19 cellular contexts compared by ENCODE assay signal in genomic region chr22:37394341-37394740, GRCh38.
"Had no signal": no experiment of that assay in that cellular context is flagged by ENCODE, and none has a peak within 500 bp of the region (broad histone marks: within the 10 kb centered on the region; RNA-seq: fewer than 3 reads in every experiment).

No MANE protein-coding gene starts in this region.

- H3K36me3 ChIP-seq: brain microvascular endothelial cell had no signal

- H3K4me3 Mint-ChIP-seq: activated CD4-positive, alpha-beta memory T cell treated with anti-CD3 and anti-CD28 coated beads, Interleukin-2, amount 10 ng/mL, durations not matched to agents 7 days and 5 days; activated CD4-positive, alpha-beta T cell treated with anti-CD3 and anti-CD28 coated beads for 36 hours; activated T-cell treated with anti-CD3 and anti-CD28 coated beads, Interleukin-2, amount 50 U/mL, for 72 hours; T-helper 17 cell had no signal

- H3K27ac ChIP-seq: brain microvascular endothelial cell had no signal

- H3K4me1 Mint-ChIP-seq: activated CD4-positive, alpha-beta memory T cell treated with anti-CD3 and anti-CD28 coated beads, Interleukin-2, amount 10 ng/mL, durations not matched to agents 7 days and 5 days; activated CD4-positive, alpha-beta T cell treated with anti-CD3 and anti-CD28 coated beads for 36 hours had no signal

- ATAC-seq: activated CD4-positive, alpha-beta T cell treated with anti-CD3 and anti-CD28 coated beads for 36 hours; activated T-cell treated with anti-CD3 and anti-CD28 coated beads, Interleukin-2, amount 50 U/mL, for 72 hours; PC-3; T-helper 17 cell had no signal

- H3K9me3 Mint-ChIP-seq: activated CD4-positive, alpha-beta memory T cell treated with anti-CD3 and anti-CD28 coated beads, Interleukin-2, amount 10 ng/mL, durations not matched to agents 7 days and 5 days; activated T-cell treated with anti-CD3 and anti-CD28 coated beads, Interleukin-2, amount 50 U/mL, for 72 hours had no signal

- DNase-seq: activated CD4-positive, alpha-beta memory T cell treated with anti-CD3 and anti-CD28 coated beads, Interleukin-2, amount 10 ng/mL, durations not matched to agents 7 days and 5 days; activated CD4-positive, alpha-beta T cell treated with anti-CD3 and anti-CD28 coated beads for 36 hours; activated CD4-positive, alpha-beta T cell treated with anti-CD3 and anti-CD28 coated beads, Interleukin-2, amount 50 U/mL, for 1 hour; activated naive CD4-positive, alpha-beta T cell treated with anti-CD3 and anti-CD28 coated beads, Interleukin-2, amount 50 U/mL, for 16 hours; activated T-cell treated with anti-CD3 and anti-CD28 coated beads, Interleukin-2, amount 50 U/mL, for 72 hours; amniotic stem cell; brain microvascular endothelial cell; cerebellar nuclear complex; Kasumi-1; KBM-7; NCI-H1105 treated with DMSO at 0.1 percent for 48 hours; NCI-H1436 treated with DMSO at 0.1 percent for 48 hours; NCI-H187; NCI-H2081; NCI-H510A treated with DMSO at 0.1 percent for 48 hours; PC-3; SHP77 treated with DMSO at 0.1 percent for 48 hours; T-helper 17 cell; T-helper 9 cell had no signal

- H3K27ac Mint-ChIP-seq: activated CD4-positive, alpha-beta memory T cell treated with anti-CD3 and anti-CD28 coated beads, Interleukin-2, amount 10 ng/mL, durations not matched to agents 7 days and 5 days; activated CD4-positive, alpha-beta T cell treated with anti-CD3 and anti-CD28 coated beads for 36 hours; activated T-cell treated with anti-CD3 and anti-CD28 coated beads, Interleukin-2, amount 50 U/mL, for 72 hours; T-helper 17 cell had no signal

- H3K27me3 ChIP-seq: brain microvascular endothelial cell had no signal
